1 cellular context compared by ENCODE assay signal in genomic region chr7:21526007-21526406, GRCh38.
TF ChIP-seq lines count a peak whose summit lies in the region.

No MANE protein-coding gene starts in this region.

TF ChIP-seq in WTC11, 78 proteins besides CTCF, POLR2A, EP300 and RAD21 (continued from another document):
- TF ChIP-seq ZNF532 (CRISPR knock-in tag; IDR thresholded peaks at IDR 0.05; ENCODE audit: borderline replicate concordance), result no peak
